In genomic region chr15:90593469-90594158, GRCh38 we compare ENCODE assay signal across 10 cellular contexts.
DNase-seq lines count a peak whose midpoint lies in the region; ATAC-seq and TF ChIP-seq lines count a peak whose summit lies in the region.
"Had no signal": no experiment of that assay in that cellular context is flagged by ENCODE, and none has a peak within 500 bp of the region (broad histone marks: within the 10 kb centered on the region; RNA-seq: fewer than 3 reads in every experiment).

No MANE protein-coding gene starts in this region.

- TF ChIP-seq CTCF in vagina (IDR thresholded peaks at IDR 0.05) (no peak), WERI-Rb-1 (IDR thresholded peaks at IDR 0.05; ENCODE audit: low read depth, low read length) (no peak)

- no peaks in the 10 kb centered on the region for H3K27me3 Mint-ChIP-seq in activated CD8-positive, alpha-beta T cell treated with anti-CD3 and anti-CD28 coated beads, Interleukin-2, amount 10 ng/mL, durations not matched to agents 7 days and 5 days (ENCODE audit: low read depth)
- no peaks in the 10 kb centered on the region for H3K27me3 Mint-ChIP-seq in memory B cell

- TF ChIP-seq POLR2A in vagina (IDR thresholded peaks at IDR 0.05) = no peak

- CTCF ChIA-PET in activated CD8-positive, alpha-beta T cell treated with anti-CD3 and anti-CD28 coated beads, Interleukin-2, amount 10 ng/mL, durations not matched to agents 7 days and 5 days (lab: Charles Lee) = interaction anchor here (1.0 to 1.9 kb wide), 10 partner anchors 8 to 274 kb away, joined by 3 to 7 read pairs (median 4); no protein-coding TSS in a partner anchor

- H3K36me3 ChIP-seq in vagina (no peaks in the 10 kb centered on the region), WERI-Rb-1 (no peaks in the 10 kb centered on the region)

- intact Hi-C loops in vagina (cut with DNase I) = no loop called here

- H3K27me3 ChIP-seq in vagina (no peaks in the 10 kb centered on the region), WERI-Rb-1 (ENCODE audit: insufficient read depth, low read depth, severe bottlenecking) (no peaks in the 10 kb centered on the region)

- H3K9me3 ChIP-seq in vagina = no peaks in the 10 kb centered on the region
- no peaks in the 10 kb centered on the region for H3K9me3 ChIP-seq in WERI-Rb-1 (ENCODE audit: severe bottlenecking)

- POLR2A ChIA-PET in activated CD8-positive, alpha-beta T cell treated with anti-CD3 and anti-CD28 coated beads, Interleukin-2, amount 10 ng/mL, durations not matched to agents 7 days and 5 days (lab: Charles Lee) = interaction anchor here (0.6 to 2.0 kb wide), 9 partner anchors 8 to 82 kb away, joined by 3 to 14 read pairs (median 5); partner anchors contain the start of gene CRTC3

- peaks cover 70% of the 10 kb centered on the region for H3K36me3 Mint-ChIP-seq in activated CD8-positive, alpha-beta T cell treated with anti-CD3 and anti-CD28 coated beads, Interleukin-2, amount 10 ng/mL, durations not matched to agents 7 days and 5 days (ENCODE audit: low read depth)
- peaks cover 5% of the 10 kb centered on the region for H3K36me3 Mint-ChIP-seq in memory B cell

- H3K4me1 Mint-ChIP-seq in activated CD8-positive, alpha-beta T cell treated with anti-CD3 and anti-CD28 coated beads, Interleukin-2, amount 10 ng/mL, durations not matched to agents 7 days and 5 days (ENCODE audit: low read depth) = peaks cover 70% of the 10 kb centered on the region
- H3K4me1 Mint-ChIP-seq in memory B cell = peaks cover 48% of the 10 kb centered on the region

- H3K27ac ChIP-seq in vagina (peak overlapping the region; percentile 49), WERI-Rb-1 (no peak overlapping the region)

- peak overlapping the region; percentile 100 for H3K27ac Mint-ChIP-seq in activated CD8-positive, alpha-beta T cell treated with anti-CD3 and anti-CD28 coated beads, Interleukin-2, amount 10 ng/mL, durations not matched to agents 7 days and 5 days
- peak overlapping the region; percentile 89 for H3K27ac Mint-ChIP-seq in memory B cell

- H3K4me3 ChIP-seq in vagina = no peak overlapping the region
- no peak overlapping the region for H3K4me3 ChIP-seq in WERI-Rb-1 (ENCODE audit: low read depth, low read length)

- no peak for ATAC-seq in activated CD8-positive, alpha-beta T cell treated with anti-CD3 and anti-CD28 coated beads, Interleukin-2, amount 10 ng/mL, durations not matched to agents 7 days and 5 days
- ATAC-seq in memory B cell (ENCODE audit: low read depth) (no peak), HG02973 (IDR thresholded peaks at IDR 0.05; ENCODE audit: unreplicated experiment) (no peak), HG03520 (IDR thresholded peaks at IDR 0.05; ENCODE audit: unreplicated experiment) (no peak)

- peaks cover 7% of the 10 kb centered on the region for H3K9me3 Mint-ChIP-seq in activated CD8-positive, alpha-beta T cell treated with anti-CD3 and anti-CD28 coated beads, Interleukin-2, amount 10 ng/mL, durations not matched to agents 7 days and 5 days (ENCODE audit: insufficient read depth)
- H3K9me3 Mint-ChIP-seq in memory B cell = no peaks in the 10 kb centered on the region

- peak; percentile 10 for DNase-seq in stimulated activated CD4-positive, alpha-beta T cell treated with anti-CD3 and anti-CD28 coated beads, Interleukin-1b, Interleukin-23, amount 100 ng/mL, for 48 hours
- DNase-seq in stimulated activated CD4-positive, alpha-beta T cell treated with anti-CD3 and anti-CD28 coated beads, Interleukin-4, amount 100 ng/mL, for 24 hours = no peak
- no peak for DNase-seq in activated CD8-positive, alpha-beta T cell treated with anti-CD3 and anti-CD28 coated beads, Interleukin-2, amount 10 ng/mL, durations not matched to agents 7 days and 5 days
- DNase-seq in memory B cell (ENCODE audit: low spot score in 2 of 2) (no peak), vagina (ENCODE audit: extremely low spot score in 2 of 2) (no peak), WERI-Rb-1 (no peak)
- DNase-seq: NCI-H1930 had no signal

- H3K4me3 Mint-ChIP-seq in activated CD8-positive, alpha-beta T cell treated with anti-CD3 and anti-CD28 coated beads, Interleukin-2, amount 10 ng/mL, durations not matched to agents 7 days and 5 days = peak overlapping the region; percentile 88
- peak overlapping the region; percentile 84 for H3K4me3 Mint-ChIP-seq in memory B cell

- peaks cover 73% of the 10 kb centered on the region for H3K4me1 ChIP-seq in vagina
- H3K4me1 ChIP-seq: parathyroid adenoma had no signal
